2 cellular contexts compared by ENCODE assay signal in the genomic region with DNA sequence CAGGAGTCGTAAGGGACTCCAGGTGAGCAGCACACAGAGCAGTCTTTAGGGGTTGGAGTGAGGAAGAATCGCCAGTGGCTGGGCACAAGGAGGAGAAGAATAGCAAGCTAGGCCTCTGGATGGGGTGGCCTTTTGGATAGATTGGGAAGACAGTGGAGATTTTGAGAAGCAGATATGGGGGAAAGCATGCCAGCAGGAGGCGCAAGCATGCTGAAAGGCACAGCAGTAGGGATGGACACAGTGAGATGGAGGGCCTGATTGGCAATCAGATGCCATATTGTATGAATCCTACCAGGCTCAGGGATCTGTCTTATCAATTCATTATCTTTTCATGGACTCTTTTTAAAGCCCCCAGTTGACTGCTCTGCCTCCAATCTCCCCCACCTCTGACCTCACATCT.
A peak's percentile ranks its signal among the peaks of the same experiment; 100 is the strongest.
TF ChIP-seq lines count a peak whose summit lies in the region.

No MANE protein-coding gene starts in this region.

TF ChIP-seq in HepG2, 621 proteins besides CTCF, POLR2A, EP300 and RAD21 (continued from another document):
- TF ChIP-seq, protein P1, sequence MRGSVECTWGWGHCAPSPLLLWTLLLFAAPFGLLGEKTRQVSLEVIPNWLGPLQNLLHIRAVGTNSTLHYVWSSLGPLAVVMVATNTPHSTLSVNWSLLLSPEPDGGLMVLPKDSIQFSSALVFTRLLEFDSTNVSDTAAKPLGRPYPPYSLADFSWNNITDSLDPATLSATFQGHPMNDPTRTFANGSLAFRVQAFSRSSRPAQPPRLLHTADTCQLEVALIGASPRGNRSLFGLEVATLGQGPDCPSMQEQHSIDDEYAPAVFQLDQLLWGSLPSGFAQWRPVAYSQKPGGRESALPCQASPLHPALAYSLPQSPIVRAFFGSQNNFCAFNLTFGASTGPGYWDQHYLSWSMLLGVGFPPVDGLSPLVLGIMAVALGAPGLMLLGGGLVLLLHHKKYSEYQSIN (CRISPR knock-in tag; IDR thresholded peaks at IDR 0.05; ENCODE audit: borderline replicate concordance): no peak
- peak; percentile 68 for TF ChIP-seq STAG1 (CRISPR knock-in tag; IDR thresholded peaks at IDR 0.05)

TF ChIP-seq in WTC11, 78 proteins besides CTCF, POLR2A, EP300 and RAD21:
- TF ChIP-seq, protein P2, sequence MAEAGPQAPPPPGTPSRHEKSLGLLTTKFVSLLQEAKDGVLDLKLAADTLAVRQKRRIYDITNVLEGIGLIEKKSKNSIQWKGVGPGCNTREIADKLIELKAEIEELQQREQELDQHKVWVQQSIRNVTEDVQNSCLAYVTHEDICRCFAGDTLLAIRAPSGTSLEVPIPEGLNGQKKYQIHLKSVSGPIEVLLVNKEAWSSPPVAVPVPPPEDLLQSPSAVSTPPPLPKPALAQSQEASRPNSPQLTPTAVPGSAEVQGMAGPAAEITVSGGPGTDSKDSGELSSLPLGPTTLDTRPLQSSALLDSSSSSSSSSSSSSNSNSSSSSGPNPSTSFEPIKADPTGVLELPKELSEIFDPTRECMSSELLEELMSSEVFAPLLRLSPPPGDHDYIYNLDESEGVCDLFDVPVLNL (CRISPR knock-in tag; IDR thresholded peaks at IDR 0.05; ENCODE audit: borderline replicate concordance, low read depth): no peak
- no peak for TF ChIP-seq SMAD3 (CRISPR knock-in tag; IDR thresholded peaks at IDR 0.05; ENCODE audit: borderline replicate concordance)
- no peak for TF ChIP-seq ZNF423 (CRISPR knock-in tag; IDR thresholded peaks at IDR 0.05)
- no peak for TF ChIP-seq ETV6 (CRISPR knock-in tag; IDR thresholded peaks at IDR 0.05)
- TF ChIP-seq NFE2L1 (CRISPR knock-in tag; IDR thresholded peaks at IDR 0.05): no peak
- TF ChIP-seq, protein P3, sequence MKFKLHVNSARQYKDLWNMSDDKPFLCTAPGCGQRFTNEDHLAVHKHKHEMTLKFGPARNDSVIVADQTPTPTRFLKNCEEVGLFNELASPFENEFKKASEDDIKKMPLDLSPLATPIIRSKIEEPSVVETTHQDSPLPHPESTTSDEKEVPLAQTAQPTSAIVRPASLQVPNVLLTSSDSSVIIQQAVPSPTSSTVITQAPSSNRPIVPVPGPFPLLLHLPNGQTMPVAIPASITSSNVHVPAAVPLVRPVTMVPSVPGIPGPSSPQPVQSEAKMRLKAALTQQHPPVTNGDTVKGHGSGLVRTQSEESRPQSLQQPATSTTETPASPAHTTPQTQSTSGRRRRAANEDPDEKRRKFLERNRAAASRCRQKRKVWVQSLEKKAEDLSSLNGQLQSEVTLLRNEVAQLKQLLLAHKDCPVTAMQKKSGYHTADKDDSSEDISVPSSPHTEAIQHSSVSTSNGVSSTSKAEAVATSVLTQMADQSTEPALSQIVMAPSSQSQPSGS (CRISPR knock-in tag; IDR thresholded peaks at IDR 0.05; ENCODE audit: borderline replicate concordance, low read depth): no peak
- no peak for TF ChIP-seq OVOL2 (CRISPR knock-in tag; IDR thresholded peaks at IDR 0.05; ENCODE audit: borderline replicate concordance)
- TF ChIP-seq, protein P4, sequence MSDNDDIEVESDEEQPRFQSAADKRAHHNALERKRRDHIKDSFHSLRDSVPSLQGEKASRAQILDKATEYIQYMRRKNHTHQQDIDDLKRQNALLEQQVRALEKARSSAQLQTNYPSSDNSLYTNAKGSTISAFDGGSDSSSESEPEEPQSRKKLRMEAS (CRISPR knock-in tag; IDR thresholded peaks at IDR 0.05): no peak
- TF ChIP-seq GTF2I (CRISPR knock-in tag; conservative IDR thresholded peaks at IDR 0.05): no peak
TF ChIP-seq in WTC11: peak in this region for 0.
